Comparison of ENCODE assay signal across 1 cellular context in genomic region chr22:19909350-19910179, GRCh38.
TF ChIP-seq lines count a peak whose summit lies in the region.

No MANE protein-coding gene starts in this region.

TF ChIP-seq in HEK293, 187 proteins besides CTCF, POLR2A, EP300 and RAD21 (continued from another document and continues in another):
- TF ChIP-seq ZBTB49 (tag by site-specific recombination; IDR thresholded peaks at IDR 0.05; ENCODE audit: low read depth) = no peak
- TF ChIP-seq GLIS2 (tag by site-specific recombination; IDR thresholded peaks at IDR 0.05) = no peak
- no peak for TF ChIP-seq REST (tag by site-specific recombination; IDR thresholded peaks at IDR 0.05)
- TF ChIP-seq, protein P1, sequence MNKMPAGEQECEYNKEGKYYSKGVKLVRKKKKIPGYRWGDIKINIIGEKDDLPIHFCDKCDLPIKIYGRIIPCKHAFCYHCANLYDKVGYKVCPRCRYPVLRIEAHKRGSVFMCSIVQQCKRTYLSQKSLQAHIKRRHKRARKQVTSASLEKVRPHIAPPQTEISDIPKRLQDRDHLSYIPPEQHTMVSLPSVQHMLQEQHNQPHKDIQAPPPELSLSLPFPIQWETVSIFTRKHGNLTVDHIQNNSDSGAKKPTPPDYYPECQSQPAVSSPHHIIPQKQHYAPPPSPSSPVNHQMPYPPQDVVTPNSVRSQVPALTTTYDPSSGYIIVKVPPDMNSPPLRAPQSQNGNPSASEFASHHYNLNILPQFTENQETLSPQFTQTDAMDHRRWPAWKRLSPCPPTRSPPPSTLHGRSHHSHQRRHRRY (tag by site-specific recombination; IDR thresholded peaks at IDR 0.05) = no peak
- no peak; the same call in 1 of the 2 replicates for TF ChIP-seq TRIM28 (IDR thresholded peaks at IDR 0.05; ENCODE audit: borderline replicate concordance, low read length)
- no peak for TF ChIP-seq ZNF146 (tag by site-specific recombination; IDR thresholded peaks at IDR 0.05)
- TF ChIP-seq, protein P2, sequence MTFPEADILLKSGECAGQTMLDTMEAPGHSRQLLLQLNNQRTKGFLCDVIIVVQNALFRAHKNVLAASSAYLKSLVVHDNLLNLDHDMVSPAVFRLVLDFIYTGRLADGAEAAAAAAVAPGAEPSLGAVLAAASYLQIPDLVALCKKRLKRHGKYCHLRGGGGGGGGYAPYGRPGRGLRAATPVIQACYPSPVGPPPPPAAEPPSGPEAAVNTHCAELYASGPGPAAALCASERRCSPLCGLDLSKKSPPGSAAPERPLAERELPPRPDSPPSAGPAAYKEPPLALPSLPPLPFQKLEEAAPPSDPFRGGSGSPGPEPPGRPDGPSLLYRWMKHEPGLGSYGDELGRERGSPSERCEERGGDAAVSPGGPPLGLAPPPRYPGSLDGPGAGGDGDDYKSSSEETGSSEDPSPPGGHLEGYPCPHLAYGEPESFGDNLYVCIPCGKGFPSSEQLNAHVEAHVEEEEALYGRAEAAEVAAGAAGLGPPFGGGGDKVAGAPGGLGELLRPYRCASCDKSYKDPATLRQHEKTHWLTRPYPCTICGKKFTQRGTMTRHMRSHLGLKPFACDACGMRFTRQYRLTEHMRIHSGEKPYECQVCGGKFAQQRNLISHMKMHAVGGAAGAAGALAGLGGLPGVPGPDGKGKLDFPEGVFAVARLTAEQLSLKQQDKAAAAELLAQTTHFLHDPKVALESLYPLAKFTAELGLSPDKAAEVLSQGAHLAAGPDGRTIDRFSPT (tag by site-specific recombination; IDR thresholded peaks at IDR 0.05) = no peak
- TF ChIP-seq ZNF391 (tag by site-specific recombination; IDR thresholded peaks at IDR 0.05; ENCODE audit: borderline replicate concordance, low read depth) = peak; percentile 57; the same call in 1 of the 2 replicates
- no peak for TF ChIP-seq ZNF704 (tag by site-specific recombination; IDR thresholded peaks at IDR 0.05)
- peak; percentile 12; the same call in 1 of the 2 replicates for TF ChIP-seq INSM2 (tag by site-specific recombination; IDR thresholded peaks at IDR 0.05)
- TF ChIP-seq, protein P3, sequence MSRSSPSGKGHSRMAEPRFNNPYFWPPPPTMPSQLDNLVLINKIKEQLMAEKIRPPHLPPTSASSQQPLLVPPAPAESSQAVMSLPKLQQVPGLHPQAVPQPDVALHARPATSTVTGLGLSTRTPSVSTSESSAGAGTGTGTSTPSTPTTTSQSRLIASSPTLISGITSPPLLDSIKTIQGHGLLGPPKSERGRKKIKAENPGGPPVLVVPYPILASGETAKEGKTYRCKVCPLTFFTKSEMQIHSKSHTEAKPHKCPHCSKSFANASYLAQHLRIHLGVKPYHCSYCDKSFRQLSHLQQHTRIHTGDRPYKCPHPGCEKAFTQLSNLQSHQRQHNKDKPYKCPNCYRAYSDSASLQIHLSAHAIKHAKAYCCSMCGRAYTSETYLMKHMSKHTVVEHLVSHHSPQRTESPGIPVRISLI (tag by site-specific recombination; IDR thresholded peaks at IDR 0.05) = no peak
- TF ChIP-seq, protein P4, sequence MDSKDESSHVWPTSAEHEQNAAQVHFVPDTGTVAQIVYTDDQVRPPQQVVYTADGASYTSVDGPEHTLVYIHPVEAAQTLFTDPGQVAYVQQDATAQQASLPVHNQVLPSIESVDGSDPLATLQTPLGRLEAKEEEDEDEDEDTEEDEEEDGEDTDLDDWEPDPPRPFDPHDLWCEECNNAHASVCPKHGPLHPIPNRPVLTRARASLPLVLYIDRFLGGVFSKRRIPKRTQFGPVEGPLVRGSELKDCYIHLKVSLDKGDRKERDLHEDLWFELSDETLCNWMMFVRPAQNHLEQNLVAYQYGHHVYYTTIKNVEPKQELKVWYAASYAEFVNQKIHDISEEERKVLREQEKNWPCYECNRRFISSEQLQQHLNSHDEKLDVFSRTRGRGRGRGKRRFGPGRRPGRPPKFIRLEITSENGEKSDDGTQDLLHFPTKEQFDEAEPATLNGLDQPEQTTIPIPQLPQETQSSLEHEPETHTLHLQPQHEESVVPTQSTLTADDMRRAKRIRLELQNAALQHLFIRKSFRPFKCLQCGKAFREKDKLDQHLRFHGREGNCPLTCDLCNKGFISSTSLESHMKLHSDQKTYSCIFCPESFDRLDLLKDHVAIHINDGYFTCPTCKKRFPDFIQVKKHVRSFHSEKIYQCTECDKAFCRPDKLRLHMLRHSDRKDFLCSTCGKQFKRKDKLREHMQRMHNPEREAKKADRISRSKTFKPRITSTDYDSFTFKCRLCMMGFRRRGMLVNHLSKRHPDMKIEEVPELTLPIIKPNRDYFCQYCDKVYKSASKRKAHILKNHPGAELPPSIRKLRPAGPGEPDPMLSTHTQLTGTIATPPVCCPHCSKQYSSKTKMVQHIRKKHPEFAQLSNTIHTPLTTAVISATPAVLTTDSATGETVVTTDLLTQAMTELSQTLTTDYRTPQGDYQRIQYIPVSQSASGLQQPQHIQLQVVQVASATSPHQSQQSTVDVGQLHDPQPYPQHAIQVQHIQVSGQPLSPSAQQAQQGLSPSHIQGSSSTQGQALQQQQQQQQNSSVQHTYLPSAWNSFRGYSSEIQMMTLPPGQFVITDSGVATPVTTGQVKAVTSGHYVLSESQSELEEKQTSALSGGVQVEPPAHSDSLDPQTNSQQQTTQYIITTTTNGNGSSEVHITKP (tag by site-specific recombination; IDR thresholded peaks at IDR 0.05) = no peak
- TF ChIP-seq ZNF324 (tag by site-specific recombination; IDR thresholded peaks at IDR 0.05) = no peak
- peak; percentile 22; the same call in 1 of the 2 replicates for TF ChIP-seq ZIC2 (tag by site-specific recombination; IDR thresholded peaks at IDR 0.05)
- TF ChIP-seq ZSCAN30 (tag by site-specific recombination; IDR thresholded peaks at IDR 0.05) = no peak
- TF ChIP-seq, protein P5, sequence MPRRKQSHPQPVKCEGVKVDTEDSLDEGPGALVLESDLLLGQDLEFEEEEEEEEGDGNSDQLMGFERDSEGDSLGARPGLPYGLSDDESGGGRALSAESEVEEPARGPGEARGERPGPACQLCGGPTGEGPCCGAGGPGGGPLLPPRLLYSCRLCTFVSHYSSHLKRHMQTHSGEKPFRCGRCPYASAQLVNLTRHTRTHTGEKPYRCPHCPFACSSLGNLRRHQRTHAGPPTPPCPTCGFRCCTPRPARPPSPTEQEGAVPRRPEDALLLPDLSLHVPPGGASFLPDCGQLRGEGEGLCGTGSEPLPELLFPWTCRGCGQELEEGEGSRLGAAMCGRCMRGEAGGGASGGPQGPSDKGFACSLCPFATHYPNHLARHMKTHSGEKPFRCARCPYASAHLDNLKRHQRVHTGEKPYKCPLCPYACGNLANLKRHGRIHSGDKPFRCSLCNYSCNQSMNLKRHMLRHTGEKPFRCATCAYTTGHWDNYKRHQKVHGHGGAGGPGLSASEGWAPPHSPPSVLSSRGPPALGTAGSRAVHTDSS (tag by site-specific recombination; IDR thresholded peaks at IDR 0.05) = no peak
- TF ChIP-seq, protein P6, sequence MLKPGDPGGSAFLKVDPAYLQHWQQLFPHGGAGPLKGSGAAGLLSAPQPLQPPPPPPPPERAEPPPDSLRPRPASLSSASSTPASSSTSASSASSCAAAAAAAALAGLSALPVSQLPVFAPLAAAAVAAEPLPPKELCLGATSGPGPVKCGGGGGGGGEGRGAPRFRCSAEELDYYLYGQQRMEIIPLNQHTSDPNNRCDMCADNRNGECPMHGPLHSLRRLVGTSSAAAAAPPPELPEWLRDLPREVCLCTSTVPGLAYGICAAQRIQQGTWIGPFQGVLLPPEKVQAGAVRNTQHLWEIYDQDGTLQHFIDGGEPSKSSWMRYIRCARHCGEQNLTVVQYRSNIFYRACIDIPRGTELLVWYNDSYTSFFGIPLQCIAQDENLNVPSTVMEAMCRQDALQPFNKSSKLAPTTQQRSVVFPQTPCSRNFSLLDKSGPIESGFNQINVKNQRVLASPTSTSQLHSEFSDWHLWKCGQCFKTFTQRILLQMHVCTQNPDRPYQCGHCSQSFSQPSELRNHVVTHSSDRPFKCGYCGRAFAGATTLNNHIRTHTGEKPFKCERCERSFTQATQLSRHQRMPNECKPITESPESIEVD (tag by site-specific recombination; IDR thresholded peaks at IDR 0.05) = no peak
- TF ChIP-seq, protein P7, sequence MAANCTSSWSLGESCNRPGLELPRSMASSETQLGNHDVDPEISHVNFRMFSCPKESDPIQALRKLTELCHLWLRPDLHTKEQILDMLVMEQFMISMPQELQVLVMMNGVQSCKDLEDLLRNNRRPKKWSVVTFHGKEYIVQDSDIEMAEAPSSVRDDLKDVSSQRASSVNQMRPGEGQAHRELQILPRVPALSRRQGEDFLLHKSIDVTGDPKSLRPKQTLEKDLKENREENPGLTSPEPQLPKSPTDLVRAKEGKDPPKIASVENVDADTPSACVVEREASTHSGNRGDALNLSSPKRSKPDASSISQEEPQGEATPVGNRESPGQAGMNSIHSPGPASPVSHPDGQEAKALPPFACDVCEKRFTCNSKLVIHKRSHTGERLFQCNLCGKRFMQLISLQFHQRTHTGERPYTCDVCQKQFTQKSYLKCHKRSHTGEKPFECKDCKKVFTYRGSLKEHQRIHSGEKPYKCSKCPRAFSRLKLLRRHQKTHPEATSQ (tag by site-specific recombination; IDR thresholded peaks at IDR 0.05) = no peak
- no peak for TF ChIP-seq ZNF302 (tag by site-specific recombination; IDR thresholded peaks at IDR 0.05; ENCODE audit: low read depth)
- TF ChIP-seq ZNF335 (tag by site-specific recombination; conservative IDR thresholded peaks at IDR 0.05) = no peak
- no peak for TF ChIP-seq KLF1 (tag by site-specific recombination; IDR thresholded peaks at IDR 0.05)
- no peak for TF ChIP-seq ZNF112 (tag by site-specific recombination; IDR thresholded peaks at IDR 0.05)
- no peak for TF ChIP-seq ZNF76 (tag by site-specific recombination; IDR thresholded peaks at IDR 0.05; ENCODE audit: borderline replicate concordance, low read depth)
- peak; percentile 74 for TF ChIP-seq ZNF2 (tag by site-specific recombination; IDR thresholded peaks at IDR 0.05)
- TF ChIP-seq ZNF785 (tag by site-specific recombination; IDR thresholded peaks at IDR 0.05) = no peak
- TF ChIP-seq ZNF544 (tag by site-specific recombination; IDR thresholded peaks at IDR 0.05) = no peak
- TF ChIP-seq ZNF266 (tag by site-specific recombination; IDR thresholded peaks at IDR 0.05; ENCODE audit: low read depth) = peak; percentile 4; the same call in 1 of the 2 replicates
- TF ChIP-seq ZNF677 (tag by site-specific recombination; IDR thresholded peaks at IDR 0.05) = no peak
- no peak for TF ChIP-seq KLF10 (tag by site-specific recombination; IDR thresholded peaks at IDR 0.05)
- no peak for TF ChIP-seq ZNF560 (tag by site-specific recombination; IDR thresholded peaks at IDR 0.05; ENCODE audit: borderline replicate concordance)
- peak; percentile 94 for TF ChIP-seq ZNF654 (tag by site-specific recombination; IDR thresholded peaks at IDR 0.05; ENCODE audit: low read depth)
- no peak for TF ChIP-seq ZNF138 (tag by site-specific recombination; IDR thresholded peaks at IDR 0.05; ENCODE audit: borderline replicate concordance)
- no peak for TF ChIP-seq ZBTB17 (tag by site-specific recombination; IDR thresholded peaks at IDR 0.05)
